Comparison of ENCODE assay signal across 10 cellular contexts in genomic region chr1:209931141-209931540, GRCh38. TPM values are rescaled to one million over a fixed set of nuclear protein-coding genes. Genes with fewer than 3 reads are reported as not detected.
"Had no signal": no experiment of that assay in that cellular context is flagged by ENCODE, and none has a peak within 500 bp of the region (broad histone marks: within the 10 kb centered on the region; RNA-seq: fewer than 3 reads in every experiment).

No MANE protein-coding gene starts in this region.

- H3K4me3 ChIP-seq: GM23338 had no signal

- FAIRE-seq: H1, H54, HTR-8/SVneo had no signal

- H3K4me2 ChIP-seq: GM23338 had no signal

- H2AFZ ChIP-seq: GM23338 had no signal

- ATAC-seq: GM23338 had no signal

- DNase-seq: H9, HCEC 1CT, HFFc6, IMR-90, KG1 had no signal

RNA-seq across cellular contexts. Expression of gene SYT14, which starts 6.9 kb away (rescaled TPM):
- total RNA-seq: HT-29 had no signal
